Comparison of ENCODE assay signal across 22 cellular contexts in the genomic region with DNA sequence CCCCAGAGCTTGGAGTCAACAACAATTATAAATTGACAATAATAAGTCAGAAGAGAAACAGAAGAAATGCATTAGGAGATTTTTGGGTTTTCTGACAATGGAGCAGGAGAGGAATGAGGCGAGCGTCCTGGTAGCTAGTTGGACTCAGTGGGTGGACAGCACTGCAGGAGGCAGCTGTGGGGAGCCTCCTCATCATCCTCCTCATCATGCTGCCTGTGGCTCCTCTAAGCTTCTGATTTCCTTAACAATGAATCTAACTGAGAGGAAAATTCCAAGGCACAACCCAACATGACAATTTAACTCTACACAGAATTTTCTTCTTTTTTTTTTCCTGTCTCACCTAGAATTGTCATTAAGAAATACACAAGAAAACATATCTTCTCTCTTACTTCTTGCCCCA.
"Had no signal": no experiment of that assay in that cellular context is flagged by ENCODE, and none has a peak within 500 bp of the region (broad histone marks: within the 10 kb centered on the region; RNA-seq: fewer than 3 reads in every experiment).

No MANE protein-coding gene starts in this region.

- H3K36me3 Mint-ChIP-seq: naive B cell; stimulated activated effector memory CD8-positive, alpha-beta T cell treated with anti-CD3 and anti-CD28 coated beads, Interleukin-12 subunit alpha, Interleukin-12 subunit beta, amount 100 ng/mL, for 72 hours; T-cell had no signal

- H3K4me3 Mint-ChIP-seq: activated CD8-positive, alpha-beta T cell treated with anti-CD3 and anti-CD28 coated beads, Interleukin-2, amount 10 ng/mL, durations not matched to agents 7 days and 5 days; activated naive CD8-positive, alpha-beta T cell treated with anti-CD3 and anti-CD28 coated beads, Interleukin-2, amount 50 U/mL, for 24 hours; activated T-helper 1 cell treated with anti-CD3 and anti-CD28 coated beads, Interleukin-12 subunit alpha, Interleukin-12 subunit beta, Interleukin-2, Interleukin-4 antibody, amounts not matched to agents 30 ng/mL and 10 ng/mL and 1 ng/mL, durations not matched to agents 14 hours and 24 hours and 36 hours; naive B cell; stimulated activated effector memory CD8-positive, alpha-beta T cell treated with anti-CD3 and anti-CD28 coated beads, Interleukin-12 subunit alpha, Interleukin-12 subunit beta, amount 100 ng/mL, for 72 hours; stimulated activated naive CD8-positive, alpha-beta T cell treated with anti-CD3 and anti-CD28 coated beads, Interleukin-15, amount 100 ng/mL, for 72 hours; T-cell; T-helper 2 cell treated with Interferon-gamma antibody and Interleukin-4, amounts not matched to agents 5 μg/mL and 100 μg/mL, for 36 hours had no signal

- H3K4me3 ChIP-seq: coronary artery, heart right ventricle, ovary, psoas muscle, right atrium auricular region, tibial artery had no signal

- H3K9me3 ChIP-seq: heart right ventricle, neutrophil, ovary, psoas muscle, right atrium auricular region, tibial artery had no signal

- H3K9me3 Mint-ChIP-seq: activated naive CD8-positive, alpha-beta T cell treated with anti-CD3 and anti-CD28 coated beads, Interleukin-2, amount 50 U/mL, for 24 hours; activated T-helper 1 cell treated with anti-CD3 and anti-CD28 coated beads, Interleukin-12 subunit alpha, Interleukin-12 subunit beta, Interleukin-2, Interleukin-4 antibody, amounts not matched to agents 30 ng/mL and 10 ng/mL and 1 ng/mL, durations not matched to agents 14 hours and 24 hours and 36 hours; T-helper 2 cell treated with Interferon-gamma antibody and Interleukin-4, amounts not matched to agents 5 μg/mL and 100 μg/mL, for 36 hours had no signal

- H3K36me3 ChIP-seq: heart right ventricle, neutrophil, ovary, right atrium auricular region, tibial artery had no signal

- H3K27ac Mint-ChIP-seq: activated CD8-positive, alpha-beta T cell treated with anti-CD3 and anti-CD28 coated beads, Interleukin-2, amount 10 ng/mL, durations not matched to agents 7 days and 5 days; activated naive CD8-positive, alpha-beta T cell treated with anti-CD3 and anti-CD28 coated beads, Interleukin-2, amount 50 U/mL, for 24 hours; activated T-helper 1 cell treated with anti-CD3 and anti-CD28 coated beads, Interleukin-12 subunit alpha, Interleukin-12 subunit beta, Interleukin-2, Interleukin-4 antibody, amounts not matched to agents 30 ng/mL and 10 ng/mL and 1 ng/mL, durations not matched to agents 14 hours and 24 hours and 36 hours; stimulated activated effector memory CD8-positive, alpha-beta T cell treated with anti-CD3 and anti-CD28 coated beads, Interleukin-12 subunit alpha, Interleukin-12 subunit beta, amount 100 ng/mL, for 72 hours; stimulated activated naive CD8-positive, alpha-beta T cell treated with anti-CD3 and anti-CD28 coated beads, Interleukin-15, amount 100 ng/mL, for 72 hours; T-cell; T-helper 2 cell treated with Interferon-gamma antibody and Interleukin-4, amounts not matched to agents 5 μg/mL and 100 μg/mL, for 36 hours had no signal

- H3K27ac ChIP-seq: coronary artery, epithelial cell of prostate, heart right ventricle, neutrophil, ovary, psoas muscle, right atrium auricular region, tibial artery, VCaP had no signal

- H3K27me3 ChIP-seq: heart right ventricle, ovary, right atrium auricular region, tibial artery had no signal

- ATAC-seq: activated CD8-positive, alpha-beta T cell treated with anti-CD3 and anti-CD28 coated beads, Interleukin-2, amount 10 ng/mL, durations not matched to agents 7 days and 5 days; activated naive CD8-positive, alpha-beta T cell treated with anti-CD3 and anti-CD28 coated beads, Interleukin-2, amount 50 U/mL, for 24 hours; heart right ventricle; psoas muscle; stimulated activated effector memory CD8-positive, alpha-beta T cell treated with anti-CD3 and anti-CD28 coated beads, Interleukin-12 subunit alpha, Interleukin-12 subunit beta, amount 100 ng/mL, for 72 hours; stimulated activated naive CD8-positive, alpha-beta T cell treated with anti-CD3 and anti-CD28 coated beads, Interleukin-15, amount 100 ng/mL, for 72 hours; T-cell had no signal

- H3K4me1 ChIP-seq: heart right ventricle, psoas muscle, right atrium auricular region, tibial artery had no signal

- H3K4me1 Mint-ChIP-seq: activated naive CD8-positive, alpha-beta T cell treated with anti-CD3 and anti-CD28 coated beads, Interleukin-2, amount 50 U/mL, for 24 hours; naive B cell; stimulated activated effector memory CD8-positive, alpha-beta T cell treated with anti-CD3 and anti-CD28 coated beads, Interleukin-12 subunit alpha, Interleukin-12 subunit beta, amount 100 ng/mL, for 72 hours; stimulated activated naive CD8-positive, alpha-beta T cell treated with anti-CD3 and anti-CD28 coated beads, Interleukin-15, amount 100 ng/mL, for 72 hours; T-cell had no signal

- DNase-seq: activated CD4-positive, alpha-beta T cell treated with anti-CD3 and anti-CD28 coated beads for 1 hour; activated CD4-positive, alpha-beta T cell treated with anti-CD3 and anti-CD28 coated beads, Interleukin-2, amount 50 U/mL, for 1 hour; activated CD8-positive, alpha-beta T cell treated with anti-CD3 and anti-CD28 coated beads, Interleukin-2, amount 10 ng/mL, durations not matched to agents 7 days and 5 days; activated gamma-delta T cell; activated naive CD4-positive, alpha-beta T cell treated with anti-CD3 and anti-CD28 coated beads, Interleukin-2, amount 50 U/mL, for 16 hours; activated naive CD8-positive, alpha-beta T cell treated with anti-CD3 and anti-CD28 coated beads, Interleukin-2, amount 50 U/mL, for 24 hours; cerebellar nuclear complex; heart right ventricle; naive B cell; ovary; psoas muscle; stimulated activated naive CD8-positive, alpha-beta T cell treated with anti-CD3 and anti-CD28 coated beads, Interleukin-15, amount 100 ng/mL, for 72 hours; T-cell; tibial artery had no signal
